8 cellular contexts compared by ENCODE assay signal in the genomic region with DNA sequence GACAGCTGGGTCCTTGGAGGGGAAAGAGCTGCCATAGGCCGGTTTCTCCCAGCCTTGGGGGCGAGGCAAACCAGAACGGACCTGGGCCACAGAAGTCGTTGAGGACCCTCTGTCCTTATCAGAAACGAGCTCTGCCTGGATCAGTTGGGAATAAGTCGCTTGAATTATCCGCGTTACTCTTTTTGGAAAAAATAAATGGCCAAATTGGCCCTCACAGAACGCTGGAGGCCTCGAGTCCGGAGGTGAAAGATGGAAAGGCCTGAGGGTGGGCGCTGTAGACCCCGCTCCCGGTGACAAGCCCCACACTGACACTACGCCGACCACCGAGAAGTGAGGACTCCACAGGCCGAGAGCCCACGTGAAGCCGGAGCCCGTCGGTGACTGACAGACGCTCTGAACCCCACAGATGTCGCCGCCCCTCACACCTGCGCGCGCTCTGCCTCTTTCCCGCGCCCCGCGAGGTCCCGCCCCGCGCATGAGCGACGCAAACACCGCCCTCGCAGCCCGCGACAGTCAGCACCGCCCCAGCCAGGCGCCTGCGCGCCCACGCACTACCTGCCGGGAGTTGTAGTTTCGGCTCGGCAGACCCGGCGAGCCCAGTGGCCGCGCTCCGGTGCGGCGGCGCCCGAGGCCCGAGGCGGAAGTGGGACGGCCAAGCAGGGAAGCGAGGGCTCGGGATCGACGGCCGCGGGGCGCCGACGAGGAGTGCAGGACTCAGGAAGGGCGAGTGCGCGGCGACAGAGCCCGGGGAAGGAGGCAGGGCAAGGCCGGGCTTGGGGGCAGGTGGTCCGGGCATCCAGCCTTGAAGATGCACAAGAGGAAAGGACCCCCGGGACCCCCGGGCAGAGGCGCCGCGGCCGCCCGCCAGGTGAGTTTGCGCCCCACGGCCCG. TPM values are rescaled to one million over a fixed set of nuclear protein-coding genes. Genes with fewer than 3 reads are reported as not detected.
DNase-seq lines count a peak whose midpoint lies in the region; ATAC-seq and TF ChIP-seq lines count a peak whose summit lies in the region.

A gene (minus strand): TSS at position 484 of the 891 bp plus-strand sequence. CDS start 1,225 bp downstream, outside the sequence.
A gene (plus strand): TSS at position 568 of the 891 bp plus-strand sequence. CDS start 241 bp downstream, at position 809.

- H3K36me3 ChIP-seq in HUES64 (ENCODE audit: insufficient read depth, low read length) (peaks cover 10% of the 10 kb centered on the region), OCI-LY1 (ENCODE audit: insufficient read depth, low read length) (peaks cover 11% of the 10 kb centered on the region)

- no peaks in the 10 kb centered on the region for H3K9me3 ChIP-seq in HUES64 (ENCODE audit: insufficient read depth, low read depth, low read length)
- no peaks in the 10 kb centered on the region for H3K9me3 ChIP-seq in OCI-LY1 (ENCODE audit: low read length)

- TF ChIP-seq CTCF in OCI-LY1 (IDR thresholded peaks at IDR 0.05; ENCODE audit: low read length) = no peak

- peak within 1 kb of the TSS; percentile 85 for H3K4me2 ChIP-seq in OCI-LY1 (ENCODE audit: low read length)

- peak within 1 kb of the TSS; percentile 82 for H3K4me3 ChIP-seq in HUES64 (ENCODE audit: low read length)
- H3K4me3 ChIP-seq in OCI-LY1 (ENCODE audit: low read depth, low read length, poor library complexity, severe bottlenecking) = peak within 1 kb of the TSS; percentile 73

- peak; percentile 79 for ATAC-seq in GM21367 (IDR thresholded peaks at IDR 0.05; ENCODE audit: unreplicated experiment)

- H3K9me2 ChIP-seq in OCI-LY1 (ENCODE audit: low read depth, low read length) = no peaks in the 10 kb centered on the region

- H3K27ac ChIP-seq in HUES64 (ENCODE audit: low read depth, low read length) (no peak within 1 kb of the TSS), OCI-LY1 (ENCODE audit: low read depth, low read length, poor library complexity, severe bottlenecking) (no peak within 1 kb of the TSS), epithelial cell of prostate (peak within 1 kb of the TSS; percentile 72)

- WGBS in HUES64 = 12% methylated on average over 87 of the region's 87 CpGs

- DNase-seq in COR-L47 (lab: John Stamatoyannopoulos, UW) = peak; percentile 94
- DNase-seq in activated T-cell treated with anti-CD3 and anti-CD28 coated beads for 24 hours (ENCODE audit: low read depth) = peak; percentile 95
- peak; percentile 45 for DNase-seq in epithelial cell of prostate (ENCODE audit: low read depth, low spot score)
- peak; percentile 93 for DNase-seq in mucosa of gallbladder (ENCODE audit: low spot score)
- peak; percentile 95 for DNase-seq in stimulated activated CD8-positive, alpha-beta memory T cell treated with anti-CD3 and anti-CD28 coated beads, Interleukin-4, amount 100 ng/mL, for 24 hours (ENCODE audit: low read depth)

- H3K4me1 ChIP-seq in HUES64 (ENCODE audit: insufficient read depth, low read length) (0 out of 2 replicates have a peak, but pooled peaks cover 3% of the 10 kb centered on the region), OCI-LY1 (ENCODE audit: insufficient read depth, low read length, severe bottlenecking) (peaks cover 12% of the 10 kb centered on the region)

- H3K27me3 ChIP-seq in HUES64 (ENCODE audit: insufficient read depth, low read length) = peaks cover 13% of the 10 kb centered on the region
- H3K27me3 ChIP-seq in OCI-LY1 (ENCODE audit: insufficient read depth, low read length) = no peaks in the 10 kb centered on the region

- no peaks in the 10 kb centered on the region for H4K20me1 ChIP-seq in OCI-LY1 (ENCODE audit: insufficient read depth, low read length)

- no peaks in the 10 kb centered on the region for H3K79me2 ChIP-seq in OCI-LY1 (ENCODE audit: insufficient read depth, low read length)

- H2AFZ ChIP-seq in OCI-LY1 (ENCODE audit: low read length) = no peak within 1 kb of the TSS

- H3K9ac ChIP-seq in HUES64 (ENCODE audit: low read depth, low read length) (peak within 1 kb of the TSS; percentile 76), OCI-LY1 (ENCODE audit: low read length) (peak within 1 kb of the TSS; percentile 76)

- H3F3A ChIP-seq in OCI-LY1 (ENCODE audit: insufficient read depth, low read length) = no peaks in the 10 kb centered on the region

RNA-seq across cellular contexts. Expression of the first gene that starts in this region (rescaled TPM):
- 2.2 TPM for polyA plus RNA-seq in HUES64 (2013, experiment 1 of 2)
- 2.5 TPM for polyA plus RNA-seq in HUES64 (2013, experiment 2 of 2)
- 2.6 TPM for total RNA-seq in mucosa of gallbladder

RNA-seq across cellular contexts. Expression of the second gene that starts in this region (rescaled TPM):
- 16.8 TPM for polyA plus RNA-seq in HUES64 (2013, experiment 1 of 2)
- 16.7 TPM for polyA plus RNA-seq in HUES64 (2013, experiment 2 of 2)
- 57.1 TPM for total RNA-seq in mucosa of gallbladder

Comparison
In these comparisons a context has a peak if more than half of its experiments do, and no peak if none do; other contexts are left out.
1. DNase-seq: peak in every context shown above with its lines; median percentile 95 in activated T-cell treated with anti-CD3 and anti-CD28 coated beads for 24 hours; 95 in stimulated activated CD8-positive, alpha-beta memory T cell treated with anti-CD3 and anti-CD28 coated beads, Interleukin-4, amount 100 ng/mL, for 24 hours; 94 in COR-L47; 93 in mucosa of gallbladder; 45 in epithelial cell of prostate.